ENCODE assay signal across 18 cellular contexts in genomic region chr9:137731216-137731946, GRCh38.
A peak's percentile ranks its signal among the peaks of the same experiment; 100 is the strongest.
DNase-seq lines count a peak whose midpoint lies in the region; ATAC-seq and TF ChIP-seq lines count a peak whose summit lies in the region.
"Had no signal": no experiment of that assay in that cellular context is flagged by ENCODE, and none has a peak within 500 bp of the region (broad histone marks: within the 10 kb centered on the region; RNA-seq: fewer than 3 reads in every experiment).

No MANE protein-coding gene starts in this region.

- CTCF ChIA-PET in HEK293 (lab: Yijun Ruan, JAX) = no interaction called here

- peak overlapping the region; percentile 35 for H3K27ac Mint-ChIP-seq in type B pancreatic cell

- TF ChIP-seq CTCF in HEK293 (tag by site-specific recombination; IDR thresholded peaks at IDR 0.05) (no peak), type B pancreatic cell (conservative IDR thresholded peaks at IDR 0.05) (no peak)

- no peak overlapping the region for H3K9ac ChIP-seq in iPS-18a (ENCODE audit: low read length)

- H3K36me3 Mint-ChIP-seq in type B pancreatic cell = peaks cover 68% of the 10 kb centered on the region

- no peak for ATAC-seq in HG02970 (IDR thresholded peaks at IDR 0.05; ENCODE audit: low FRiP score, unreplicated experiment)
- no peak for ATAC-seq in HG02840 (IDR thresholded peaks at IDR 0.05; ENCODE audit: low FRiP score, unreplicated experiment)
- no peak for ATAC-seq in GM21786 (IDR thresholded peaks at IDR 0.05; ENCODE audit: unreplicated experiment)

- H3K4me1 ChIP-seq in HEK293 (ENCODE audit: control insufficient read depth, insufficient read depth, low read length) (no peaks in the 10 kb centered on the region), iPS-18a (ENCODE audit: control insufficient read depth, low read depth, low read length) (peaks cover 3% of the 10 kb centered on the region)
- H3K4me1 ChIP-seq: Peyer's patch had no signal

- H3K36me3 ChIP-seq in HEK293 (ENCODE audit: control insufficient read depth in 2 of 2, insufficient read depth in 1 of 2, low read length in 2 of 2) (peaks cover 0 to 76% of the 10 kb centered on the region in 2 experiments; a peak in 1 of 3 replicates), iPS-18a (ENCODE audit: control insufficient read depth, low read depth, low read length) (peaks cover 44% of the 10 kb centered on the region)

- H3K4me3 Mint-ChIP-seq in type B pancreatic cell = no peak overlapping the region
- H3K4me3 Mint-ChIP-seq: IgD-negative memory B cell had no signal

- peak; percentile 85 for DNase-seq in mesenteric fat pad (ENCODE audit: low spot score)
- no peak for DNase-seq in type B pancreatic cell (ENCODE audit: extremely low spot score, unreplicated experiment)
- DNase-seq: DMS79 treated with DMSO at 0.1 percent for 48 hours, H7, Karpas-422, NCI-H1436 treated with DMSO at 0.1 percent for 48 hours, NCI-H2029 treated with DMSO at 0.1 percent for 48 hours, NCI-H2171, NCI-H526 treated with DMSO at 0.1 percent for 48 hours, Peyer's patch, Right ventricle myocardium superior had no signal

- H3K27me3 Mint-ChIP-seq in type B pancreatic cell = no peaks in the 10 kb centered on the region
- H3K27me3 Mint-ChIP-seq: IgD-negative memory B cell had no signal

- no peaks in the 10 kb centered on the region for H3K4me1 Mint-ChIP-seq in type B pancreatic cell (ENCODE audit: unreplicated experiment)
- H3K4me1 Mint-ChIP-seq: IgD-negative memory B cell had no signal

- no peaks in the 10 kb centered on the region for H3K27me3 ChIP-seq in iPS-18a (ENCODE audit: control insufficient read depth, insufficient read depth, low read length)
- H3K27me3 ChIP-seq: Peyer's patch had no signal

- H3K9me3 ChIP-seq in HEK293 (ENCODE audit: control insufficient read depth, insufficient read depth, low read depth, low read length) (no peaks in the 10 kb centered on the region), iPS-18a (ENCODE audit: control insufficient read depth, low read depth, low read length) (no peaks in the 10 kb centered on the region)
- H3K9me3 ChIP-seq: Peyer's patch had no signal

- H3K4me3 ChIP-seq in HEK293 (ENCODE audit: low read depth, low read length) (no peak overlapping the region), iPS-18a (ENCODE audit: low read length) (no peak overlapping the region)
- H3K4me3 ChIP-seq: Peyer's patch had no signal

- H3K9me3 Mint-ChIP-seq in type B pancreatic cell = peaks cover 14% of the 10 kb centered on the region

- POLR2A ChIA-PET in HEK293 (lab: Yijun Ruan, JAX) = no interaction called here

- H3K27ac ChIP-seq in HEK293 (ENCODE audit: extremely low read depth, low read depth, low read length) = no peak overlapping the region
- peak overlapping the region; percentile 20 for H3K27ac ChIP-seq in iPS-18a (ENCODE audit: low read length)
- H3K27ac ChIP-seq: C4-2B, Peyer's patch had no signal

TF ChIP-seq in HEK293, 187 proteins besides CTCF, POLR2A, EP300 and RAD21:
- TF ChIP-seq ZNF157 (tag by site-specific recombination; IDR thresholded peaks at IDR 0.05) (peak; percentile 85), ZNF23 (tag by site-specific recombination; IDR thresholded peaks at IDR 0.05; ENCODE audit: borderline replicate concordance) (no peak), ZBTB20 (tag by site-specific recombination; IDR thresholded peaks at IDR 0.05) (no peak)
TF ChIP-seq in HEK293: peak in this region for 1.
